Comparison of ENCODE assay signal across 1 cellular context in the genomic region with DNA sequence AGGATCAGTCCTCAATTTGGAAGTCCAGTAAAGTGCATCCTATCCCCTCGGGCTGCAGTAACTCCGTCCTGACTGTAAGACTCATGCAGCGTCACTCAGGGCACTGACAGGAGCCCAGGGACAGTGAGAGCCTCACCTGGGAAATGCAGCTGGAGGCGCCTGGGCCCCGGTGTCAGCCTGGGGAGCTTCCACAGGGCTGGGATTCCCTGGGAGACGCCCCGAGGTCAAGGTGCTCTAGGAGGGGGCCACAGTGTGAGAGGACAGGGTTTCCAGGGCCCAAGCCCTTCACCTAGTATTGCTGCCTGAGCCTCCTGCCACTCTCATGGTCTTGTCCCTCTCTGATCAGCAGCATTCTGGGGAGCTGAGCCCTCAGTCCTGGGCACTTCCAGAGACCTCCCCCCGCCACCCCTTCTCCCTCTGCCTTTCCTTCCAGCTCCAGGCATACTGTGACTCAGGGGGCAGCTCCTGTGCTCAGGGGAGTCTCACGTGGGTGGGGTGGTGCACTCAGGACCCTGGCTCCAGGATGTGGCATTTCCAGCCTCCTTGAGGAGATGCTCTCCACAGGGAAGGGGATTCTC.
TF ChIP-seq lines count a peak whose summit lies in the region.

No MANE protein-coding gene starts in this region.

TF ChIP-seq in HCT116, 20 proteins besides CTCF, POLR2A, EP300 and RAD21:
- TF ChIP-seq FOSL1 (IDR thresholded peaks at IDR 0.05; ENCODE audit: low read depth), result no peak
- TF ChIP-seq, protein P1, sequence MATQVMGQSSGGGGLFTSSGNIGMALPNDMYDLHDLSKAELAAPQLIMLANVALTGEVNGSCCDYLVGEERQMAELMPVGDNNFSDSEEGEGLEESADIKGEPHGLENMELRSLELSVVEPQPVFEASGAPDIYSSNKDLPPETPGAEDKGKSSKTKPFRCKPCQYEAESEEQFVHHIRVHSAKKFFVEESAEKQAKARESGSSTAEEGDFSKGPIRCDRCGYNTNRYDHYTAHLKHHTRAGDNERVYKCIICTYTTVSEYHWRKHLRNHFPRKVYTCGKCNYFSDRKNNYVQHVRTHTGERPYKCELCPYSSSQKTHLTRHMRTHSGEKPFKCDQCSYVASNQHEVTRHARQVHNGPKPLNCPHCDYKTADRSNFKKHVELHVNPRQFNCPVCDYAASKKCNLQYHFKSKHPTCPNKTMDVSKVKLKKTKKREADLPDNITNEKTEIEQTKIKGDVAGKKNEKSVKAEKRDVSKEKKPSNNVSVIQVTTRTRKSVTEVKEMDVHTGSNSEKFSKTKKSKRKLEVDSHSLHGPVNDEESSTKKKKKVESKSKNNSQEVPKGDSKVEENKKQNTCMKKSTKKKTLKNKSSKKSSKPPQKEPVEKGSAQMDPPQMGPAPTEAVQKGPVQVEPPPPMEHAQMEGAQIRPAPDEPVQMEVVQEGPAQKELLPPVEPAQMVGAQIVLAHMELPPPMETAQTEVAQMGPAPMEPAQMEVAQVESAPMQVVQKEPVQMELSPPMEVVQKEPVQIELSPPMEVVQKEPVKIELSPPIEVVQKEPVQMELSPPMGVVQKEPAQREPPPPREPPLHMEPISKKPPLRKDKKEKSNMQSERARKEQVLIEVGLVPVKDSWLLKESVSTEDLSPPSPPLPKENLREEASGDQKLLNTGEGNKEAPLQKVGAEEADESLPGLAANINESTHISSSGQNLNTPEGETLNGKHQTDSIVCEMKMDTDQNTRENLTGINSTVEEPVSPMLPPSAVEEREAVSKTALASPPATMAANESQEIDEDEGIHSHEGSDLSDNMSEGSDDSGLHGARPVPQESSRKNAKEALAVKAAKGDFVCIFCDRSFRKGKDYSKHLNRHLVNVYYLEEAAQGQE (IDR thresholded peaks at IDR 0.05; ENCODE audit: low read depth), result no peak
- TF ChIP-seq TCF7L2 (IDR thresholded peaks at IDR 0.05; ENCODE audit: borderline replicate concordance, extremely low read depth, insufficient read depth, insufficient read length), result no peak
- no peak for TF ChIP-seq ZNF274 (IDR thresholded peaks at IDR 0.05; ENCODE audit: low read depth, low read length)
- TF ChIP-seq, protein P2, sequence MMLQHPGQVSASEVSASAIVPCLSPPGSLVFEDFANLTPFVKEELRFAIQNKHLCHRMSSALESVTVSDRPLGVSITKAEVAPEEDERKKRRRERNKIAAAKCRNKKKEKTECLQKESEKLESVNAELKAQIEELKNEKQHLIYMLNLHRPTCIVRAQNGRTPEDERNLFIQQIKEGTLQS (IDR thresholded peaks at IDR 0.05), result no peak
- no peak for TF ChIP-seq CEBPB (IDR thresholded peaks at IDR 0.05; ENCODE audit: low read depth)
- TF ChIP-seq SRF (IDR thresholded peaks at IDR 0.05; ENCODE audit: low read depth), result no peak
- no peak for TF ChIP-seq CBX3 (IDR thresholded peaks at IDR 0.05; ENCODE audit: low read depth)
- TF ChIP-seq ELF1 (IDR thresholded peaks at IDR 0.05; ENCODE audit: borderline replicate concordance, low read depth), result no peak
- no peak for TF ChIP-seq SIN3A (IDR thresholded peaks at IDR 0.05; ENCODE audit: low read depth)
